In the genomic region with DNA sequence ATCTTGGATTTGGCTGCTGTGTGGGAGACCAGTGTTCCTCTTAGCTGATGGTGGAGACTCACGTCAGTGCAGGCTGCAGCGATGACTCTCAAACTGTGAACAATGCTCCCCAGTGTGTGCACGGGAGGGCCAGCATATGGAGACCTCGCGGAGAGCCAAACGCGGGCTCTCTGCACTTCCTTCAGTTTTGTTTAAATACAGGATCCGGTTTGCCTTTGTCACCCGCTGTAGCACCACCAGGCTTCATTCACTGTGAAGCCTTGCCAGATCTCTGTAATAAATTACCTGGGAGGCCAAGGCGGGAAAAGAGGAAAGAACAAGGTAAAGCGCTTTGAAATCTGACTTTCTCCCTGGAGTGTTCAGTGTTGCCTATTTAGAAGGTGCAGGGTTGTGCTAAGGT, we compare ENCODE assay signal across 16 cellular contexts. TPM values are rescaled to one million over a fixed set of nuclear protein-coding genes. Genes with fewer than 3 reads are reported as not detected.
DNase-seq lines count a peak whose midpoint lies in the region; ATAC-seq and TF ChIP-seq lines count a peak whose summit lies in the region.
"Had no signal": no experiment of that assay in that cellular context is flagged by ENCODE, and none has a peak within 500 bp of the region (broad histone marks: within the 10 kb centered on the region; RNA-seq: fewer than 3 reads in every experiment).

No MANE protein-coding gene starts in this region.

- DNase-seq in NCI-H526 (lab: John Stamatoyannopoulos, UW) (peak; percentile 7 to 27), NCI-H526 treated with DMSO at 0.1 percent for 48 hours (lab: John Stamatoyannopoulos, UW) (no peak), SJCRH30 (peak; percentile 66 to 82), fibroblast of mammary gland (ENCODE audit: low read depth) (peak; percentile 70), smooth muscle cell of the brain vasculature (ENCODE audit: low read depth, low spot score) (peak; percentile 33)
- DNase-seq in stimulated activated CD4-positive, alpha-beta T cell treated with anti-CD3 and anti-CD28 coated beads, Interleukin-2, amount 100 ng/mL, for 24 hours, result no peak
- DNase-seq: RPMI8226; stimulated activated CD4-positive, alpha-beta T cell treated with anti-CD3 and anti-CD28 coated beads, Interleukin-1b, Interleukin-23, amount 100 ng/mL, for 48 hours; T-helper 9 cell had no signal

- ATAC-seq in GM19467 (IDR thresholded peaks at IDR 0.05; ENCODE audit: unreplicated experiment) (no peak), HG03520 (IDR thresholded peaks at IDR 0.05; ENCODE audit: unreplicated experiment) (no peak)
- ATAC-seq: activated naive CD4-positive, alpha-beta T cell treated with anti-CD3 and anti-CD28 coated beads, Interleukin-2, amount 50 U/mL, for 72 hours; stimulated activated memory B cell treated with anti-CD40 and anti-IgM and Interleukin-4, amounts not matched to agents 10 μg/mL and 1 μg/mL and 100 μg/mL, for 72 hours had no signal

- peak overlapping the region; percentile 39 for H3K4me3 ChIP-seq in SJCRH30
- H3K4me3 ChIP-seq in fibroblast of mammary gland (ENCODE audit: control insufficient read depth, low read depth, low read length), result no peak overlapping the region
- H3K4me3 ChIP-seq: HAP-1, vagina had no signal

- H3K4me1 ChIP-seq in SJCRH30, result peaks cover 24% of the 10 kb centered on the region
- H3K4me1 ChIP-seq: vagina had no signal

- H3K27ac ChIP-seq in SJCRH30, result peak overlapping the region; percentile 42
- H3K27ac ChIP-seq: dorsolateral prefrontal cortex, vagina had no signal

- H3K36me3 ChIP-seq in SJCRH30, result no peaks in the 10 kb centered on the region
- H3K36me3 ChIP-seq: HAP-1, vagina had no signal

- H3K9me3 ChIP-seq in SJCRH30 (replicated peaks), result no peaks in the 10 kb centered on the region; the same call in 1 of the 2 replicates
- H3K9me3 ChIP-seq: HAP-1, vagina had no signal

- TF ChIP-seq CTCF in fibroblast of mammary gland (conservative IDR thresholded peaks at IDR 0.05; ENCODE audit: control insufficient read depth, insufficient read depth, low read depth, low read length), result no peak

- no peaks in the 10 kb centered on the region for H3K27me3 ChIP-seq in SJCRH30
- H3K27me3 ChIP-seq: vagina had no signal

RNA-seq across cellular contexts. Expression of gene TMEM14A, which starts 30.7 kb away (rescaled TPM):
- total RNA-seq in SJCRH30 (2014; rRNA removed; shearing (Covaris generic)), result 18.5 and 21.7 TPM in 2 replicates

Comparison
In these comparisons a context has a peak if more than half of its experiments do, and no peak if none do; other contexts are left out.
1. DNase-seq: peak in NCI-H526 (2 of 2), SJCRH30 (2 of 2), fibroblast of mammary gland (single experiment) and smooth muscle cell of the brain vasculature (single experiment); none in NCI-H526 treated with DMSO at 0.1 percent for 48 hours (single experiment) and stimulated activated CD4-positive, alpha-beta T cell treated with anti-CD3 and anti-CD28 coated beads, Interleukin-2, amount 100 ng/mL, for 24 hours (0 of 2).